ENCODE assay signal across 1 cellular context in the genomic region with DNA sequence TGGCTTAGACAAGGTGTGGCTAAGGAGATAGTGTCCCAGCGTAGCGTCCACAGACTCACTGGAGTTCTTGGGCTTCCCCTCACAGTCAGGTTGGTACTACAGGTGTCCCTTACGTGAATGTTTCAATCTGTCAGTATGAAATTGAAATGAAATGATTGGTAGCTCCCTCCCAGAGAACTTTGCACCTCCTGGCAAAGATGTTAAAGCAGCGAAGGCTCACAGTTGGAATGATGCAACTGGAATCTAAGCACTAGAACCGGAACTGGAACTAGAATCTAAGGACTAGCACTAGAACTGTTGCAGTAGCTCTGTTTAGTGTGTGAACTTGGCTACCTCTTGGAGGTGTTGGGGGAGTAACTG.
TF ChIP-seq lines count a peak whose summit lies in the region.

No MANE protein-coding gene starts in this region.

TF ChIP-seq in HepG2, 621 proteins besides CTCF, POLR2A, EP300 and RAD21 (continued from another document and continues in another):
- TF ChIP-seq ZC3H4 (CRISPR knock-in tag; IDR thresholded peaks at IDR 0.05; ENCODE audit: borderline replicate concordance) (no peak), ZBTB1 (CRISPR knock-in tag; IDR thresholded peaks at IDR 0.05; ENCODE audit: borderline replicate concordance) (no peak), FOXA3 (CRISPR knock-in tag; IDR thresholded peaks at IDR 0.05) (peak; percentile 30; the same call in 1 of the 2 replicates), ETV5 (CRISPR knock-in tag; IDR thresholded peaks at IDR 0.05; ENCODE audit: borderline replicate concordance) (peak; percentile 70; the same call in 1 of the 2 replicates), ZC3H13 (CRISPR knock-in tag; IDR thresholded peaks at IDR 0.05) (no peak), GATAD2A (CRISPR knock-in tag; IDR thresholded peaks at IDR 0.05) (peak; percentile 60), TAF15 (IDR thresholded peaks at IDR 0.05; ENCODE audit: low read depth, low read length, poor library complexity, severe bottlenecking) (no peak), ZSCAN31 (CRISPR knock-in tag; IDR thresholded peaks at IDR 0.05; ENCODE audit: low read depth) (0 out of 2 replicates have a peak, but pooled peaks have one; percentile 43), NFYB (CRISPR knock-in tag; IDR thresholded peaks at IDR 0.05) (no peak), MATR3 (CRISPR knock-in tag; IDR thresholded peaks at IDR 0.05) (no peak), PAWR (CRISPR knock-in tag; IDR thresholded peaks at IDR 0.05; ENCODE audit: borderline replicate concordance) (no peak), MZF1 (CRISPR knock-in tag; IDR thresholded peaks at IDR 0.05; ENCODE audit: borderline replicate concordance) (no peak), HOXA3 (CRISPR knock-in tag; IDR thresholded peaks at IDR 0.05) (peak; percentile 48), CEBPG (CRISPR knock-in tag; IDR thresholded peaks at IDR 0.05) (peak; percentile 95), ZNF703 (CRISPR knock-in tag; IDR thresholded peaks at IDR 0.05; ENCODE audit: borderline replicate concordance) (no peak), HNF4A (CRISPR knock-in tag; IDR thresholded peaks at IDR 0.05) (peak; percentile 73), ZMYM4 (CRISPR knock-in tag; IDR thresholded peaks at IDR 0.05) (peak; percentile 38; the same call in 1 of the 2 replicates), MTA3 (CRISPR knock-in tag; IDR thresholded peaks at IDR 0.05) (no peak), ZNF101 (CRISPR knock-in tag; IDR thresholded peaks at IDR 0.05; ENCODE audit: borderline replicate concordance, low read depth) (no peak), ELF1 (CRISPR knock-in tag; IDR thresholded peaks at IDR 0.05) (peak; percentile 59; the same call in 1 of the 2 replicates), ATF7 (IDR thresholded peaks at IDR 0.05) (no peak), ATF7 (CRISPR knock-in tag; IDR thresholded peaks at IDR 0.05) (no peak)
- TF ChIP-seq, protein P1, sequence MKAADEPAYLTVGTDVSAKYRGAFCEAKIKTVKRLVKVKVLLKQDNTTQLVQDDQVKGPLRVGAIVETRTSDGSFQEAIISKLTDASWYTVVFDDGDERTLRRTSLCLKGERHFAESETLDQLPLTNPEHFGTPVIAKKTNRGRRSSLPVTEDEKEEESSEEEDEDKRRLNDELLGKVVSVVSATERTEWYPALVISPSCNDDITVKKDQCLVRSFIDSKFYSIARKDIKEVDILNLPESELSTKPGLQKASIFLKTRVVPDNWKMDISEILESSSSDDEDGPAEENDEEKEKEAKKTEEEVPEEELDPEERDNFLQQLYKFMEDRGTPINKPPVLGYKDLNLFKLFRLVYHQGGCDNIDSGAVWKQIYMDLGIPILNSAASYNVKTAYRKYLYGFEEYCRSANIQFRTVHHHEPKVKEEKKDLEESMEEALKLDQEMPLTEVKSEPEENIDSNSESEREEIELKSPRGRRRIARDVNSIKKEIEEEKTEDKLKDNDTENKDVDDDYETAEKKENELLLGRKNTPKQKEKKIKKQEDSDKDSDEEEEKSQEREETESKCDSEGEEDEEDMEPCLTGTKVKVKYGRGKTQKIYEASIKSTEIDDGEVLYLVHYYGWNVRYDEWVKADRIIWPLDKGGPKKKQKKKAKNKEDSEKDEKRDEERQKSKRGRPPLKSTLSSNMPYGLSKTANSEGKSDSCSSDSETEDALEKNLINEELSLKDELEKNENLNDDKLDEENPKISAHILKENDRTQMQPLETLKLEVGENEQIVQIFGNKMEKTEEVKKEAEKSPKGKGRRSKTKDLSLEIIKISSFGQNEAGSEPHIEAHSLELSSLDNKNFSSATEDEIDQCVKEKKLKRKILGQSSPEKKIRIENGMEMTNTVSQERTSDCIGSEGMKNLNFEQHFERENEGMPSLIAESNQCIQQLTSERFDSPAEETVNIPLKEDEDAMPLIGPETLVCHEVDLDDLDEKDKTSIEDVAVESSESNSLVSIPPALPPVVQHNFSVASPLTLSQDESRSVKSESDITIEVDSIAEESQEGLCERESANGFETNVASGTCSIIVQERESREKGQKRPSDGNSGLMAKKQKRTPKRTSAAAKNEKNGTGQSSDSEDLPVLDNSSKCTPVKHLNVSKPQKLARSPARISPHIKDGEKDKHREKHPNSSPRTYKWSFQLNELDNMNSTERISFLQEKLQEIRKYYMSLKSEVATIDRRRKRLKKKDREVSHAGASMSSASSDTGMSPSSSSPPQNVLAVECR (CRISPR knock-in tag; IDR thresholded peaks at IDR 0.05; ENCODE audit: borderline replicate concordance): peak; percentile 56; the same call in 1 of the 2 replicates
- TF ChIP-seq, protein P2, sequence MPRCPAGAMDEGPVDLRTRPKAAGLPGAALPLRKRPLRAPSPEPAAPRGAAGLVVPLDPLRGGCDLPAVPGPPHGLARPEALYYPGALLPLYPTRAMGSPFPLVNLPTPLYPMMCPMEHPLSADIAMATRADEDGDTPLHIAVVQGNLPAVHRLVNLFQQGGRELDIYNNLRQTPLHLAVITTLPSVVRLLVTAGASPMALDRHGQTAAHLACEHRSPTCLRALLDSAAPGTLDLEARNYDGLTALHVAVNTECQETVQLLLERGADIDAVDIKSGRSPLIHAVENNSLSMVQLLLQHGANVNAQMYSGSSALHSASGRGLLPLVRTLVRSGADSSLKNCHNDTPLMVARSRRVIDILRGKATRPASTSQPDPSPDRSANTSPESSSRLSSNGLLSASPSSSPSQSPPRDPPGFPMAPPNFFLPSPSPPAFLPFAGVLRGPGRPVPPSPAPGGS (CRISPR knock-in tag; IDR thresholded peaks at IDR 0.05): no peak
- TF ChIP-seq, protein P3, sequence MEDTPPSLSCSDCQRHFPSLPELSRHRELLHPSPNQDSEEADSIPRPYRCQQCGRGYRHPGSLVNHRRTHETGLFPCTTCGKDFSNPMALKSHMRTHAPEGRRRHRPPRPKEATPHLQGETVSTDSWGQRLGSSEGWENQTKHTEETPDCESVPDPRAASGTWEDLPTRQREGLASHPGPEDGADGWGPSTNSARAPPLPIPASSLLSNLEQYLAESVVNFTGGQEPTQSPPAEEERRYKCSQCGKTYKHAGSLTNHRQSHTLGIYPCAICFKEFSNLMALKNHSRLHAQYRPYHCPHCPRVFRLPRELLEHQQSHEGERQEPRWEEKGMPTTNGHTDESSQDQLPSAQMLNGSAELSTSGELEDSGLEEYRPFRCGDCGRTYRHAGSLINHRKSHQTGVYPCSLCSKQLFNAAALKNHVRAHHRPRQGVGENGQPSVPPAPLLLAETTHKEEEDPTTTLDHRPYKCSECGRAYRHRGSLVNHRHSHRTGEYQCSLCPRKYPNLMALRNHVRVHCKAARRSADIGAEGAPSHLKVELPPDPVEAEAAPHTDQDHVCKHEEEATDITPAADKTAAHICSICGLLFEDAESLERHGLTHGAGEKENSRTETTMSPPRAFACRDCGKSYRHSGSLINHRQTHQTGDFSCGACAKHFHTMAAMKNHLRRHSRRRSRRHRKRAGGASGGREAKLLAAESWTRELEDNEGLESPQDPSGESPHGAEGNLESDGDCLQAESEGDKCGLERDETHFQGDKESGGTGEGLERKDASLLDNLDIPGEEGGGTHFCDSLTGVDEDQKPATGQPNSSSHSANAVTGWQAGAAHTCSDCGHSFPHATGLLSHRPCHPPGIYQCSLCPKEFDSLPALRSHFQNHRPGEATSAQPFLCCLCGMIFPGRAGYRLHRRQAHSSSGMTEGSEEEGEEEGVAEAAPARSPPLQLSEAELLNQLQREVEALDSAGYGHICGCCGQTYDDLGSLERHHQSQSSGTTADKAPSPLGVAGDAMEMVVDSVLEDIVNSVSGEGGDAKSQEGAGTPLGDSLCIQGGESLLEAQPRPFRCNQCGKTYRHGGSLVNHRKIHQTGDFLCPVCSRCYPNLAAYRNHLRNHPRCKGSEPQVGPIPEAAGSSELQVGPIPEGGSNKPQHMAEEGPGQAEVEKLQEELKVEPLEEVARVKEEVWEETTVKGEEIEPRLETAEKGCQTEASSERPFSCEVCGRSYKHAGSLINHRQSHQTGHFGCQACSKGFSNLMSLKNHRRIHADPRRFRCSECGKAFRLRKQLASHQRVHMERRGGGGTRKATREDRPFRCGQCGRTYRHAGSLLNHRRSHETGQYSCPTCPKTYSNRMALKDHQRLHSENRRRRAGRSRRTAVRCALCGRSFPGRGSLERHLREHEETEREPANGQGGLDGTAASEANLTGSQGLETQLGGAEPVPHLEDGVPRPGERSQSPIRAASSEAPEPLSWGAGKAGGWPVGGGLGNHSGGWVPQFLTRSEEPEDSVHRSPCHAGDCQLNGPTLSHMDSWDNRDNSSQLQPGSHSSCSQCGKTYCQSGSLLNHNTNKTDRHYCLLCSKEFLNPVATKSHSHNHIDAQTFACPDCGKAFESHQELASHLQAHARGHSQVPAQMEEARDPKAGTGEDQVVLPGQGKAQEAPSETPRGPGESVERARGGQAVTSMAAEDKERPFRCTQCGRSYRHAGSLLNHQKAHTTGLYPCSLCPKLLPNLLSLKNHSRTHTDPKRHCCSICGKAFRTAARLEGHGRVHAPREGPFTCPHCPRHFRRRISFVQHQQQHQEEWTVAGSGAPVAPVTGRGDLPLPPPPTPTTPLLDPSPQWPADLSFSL (CRISPR knock-in tag; IDR thresholded peaks at IDR 0.05): no peak
- TF ChIP-seq, protein P4, sequence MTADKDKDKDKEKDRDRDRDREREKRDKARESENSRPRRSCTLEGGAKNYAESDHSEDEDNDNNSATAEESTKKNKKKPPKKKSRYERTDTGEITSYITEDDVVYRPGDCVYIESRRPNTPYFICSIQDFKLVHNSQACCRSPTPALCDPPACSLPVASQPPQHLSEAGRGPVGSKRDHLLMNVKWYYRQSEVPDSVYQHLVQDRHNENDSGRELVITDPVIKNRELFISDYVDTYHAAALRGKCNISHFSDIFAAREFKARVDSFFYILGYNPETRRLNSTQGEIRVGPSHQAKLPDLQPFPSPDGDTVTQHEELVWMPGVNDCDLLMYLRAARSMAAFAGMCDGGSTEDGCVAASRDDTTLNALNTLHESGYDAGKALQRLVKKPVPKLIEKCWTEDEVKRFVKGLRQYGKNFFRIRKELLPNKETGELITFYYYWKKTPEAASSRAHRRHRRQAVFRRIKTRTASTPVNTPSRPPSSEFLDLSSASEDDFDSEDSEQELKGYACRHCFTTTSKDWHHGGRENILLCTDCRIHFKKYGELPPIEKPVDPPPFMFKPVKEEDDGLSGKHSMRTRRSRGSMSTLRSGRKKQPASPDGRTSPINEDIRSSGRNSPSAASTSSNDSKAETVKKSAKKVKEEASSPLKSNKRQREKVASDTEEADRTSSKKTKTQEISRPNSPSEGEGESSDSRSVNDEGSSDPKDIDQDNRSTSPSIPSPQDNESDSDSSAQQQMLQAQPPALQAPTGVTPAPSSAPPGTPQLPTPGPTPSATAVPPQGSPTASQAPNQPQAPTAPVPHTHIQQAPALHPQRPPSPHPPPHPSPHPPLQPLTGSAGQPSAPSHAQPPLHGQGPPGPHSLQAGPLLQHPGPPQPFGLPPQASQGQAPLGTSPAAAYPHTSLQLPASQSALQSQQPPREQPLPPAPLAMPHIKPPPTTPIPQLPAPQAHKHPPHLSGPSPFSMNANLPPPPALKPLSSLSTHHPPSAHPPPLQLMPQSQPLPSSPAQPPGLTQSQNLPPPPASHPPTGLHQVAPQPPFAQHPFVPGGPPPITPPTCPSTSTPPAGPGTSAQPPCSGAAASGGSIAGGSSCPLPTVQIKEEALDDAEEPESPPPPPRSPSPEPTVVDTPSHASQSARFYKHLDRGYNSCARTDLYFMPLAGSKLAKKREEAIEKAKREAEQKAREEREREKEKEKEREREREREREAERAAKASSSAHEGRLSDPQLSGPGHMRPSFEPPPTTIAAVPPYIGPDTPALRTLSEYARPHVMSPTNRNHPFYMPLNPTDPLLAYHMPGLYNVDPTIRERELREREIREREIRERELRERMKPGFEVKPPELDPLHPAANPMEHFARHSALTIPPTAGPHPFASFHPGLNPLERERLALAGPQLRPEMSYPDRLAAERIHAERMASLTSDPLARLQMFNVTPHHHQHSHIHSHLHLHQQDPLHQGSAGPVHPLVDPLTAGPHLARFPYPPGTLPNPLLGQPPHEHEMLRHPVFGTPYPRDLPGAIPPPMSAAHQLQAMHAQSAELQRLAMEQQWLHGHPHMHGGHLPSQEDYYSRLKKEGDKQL (CRISPR knock-in tag; IDR thresholded peaks at IDR 0.05; ENCODE audit: low read depth): no peak
- TF ChIP-seq, protein P5, sequence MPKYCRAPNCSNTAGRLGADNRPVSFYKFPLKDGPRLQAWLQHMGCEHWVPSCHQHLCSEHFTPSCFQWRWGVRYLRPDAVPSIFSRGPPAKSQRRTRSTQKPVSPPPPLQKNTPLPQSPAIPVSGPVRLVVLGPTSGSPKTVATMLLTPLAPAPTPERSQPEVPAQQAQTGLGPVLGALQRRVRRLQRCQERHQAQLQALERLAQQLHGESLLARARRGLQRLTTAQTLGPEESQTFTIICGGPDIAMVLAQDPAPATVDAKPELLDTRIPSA (CRISPR knock-in tag; IDR thresholded peaks at IDR 0.05; ENCODE audit: borderline replicate concordance): no peak
- TF ChIP-seq, protein P6, sequence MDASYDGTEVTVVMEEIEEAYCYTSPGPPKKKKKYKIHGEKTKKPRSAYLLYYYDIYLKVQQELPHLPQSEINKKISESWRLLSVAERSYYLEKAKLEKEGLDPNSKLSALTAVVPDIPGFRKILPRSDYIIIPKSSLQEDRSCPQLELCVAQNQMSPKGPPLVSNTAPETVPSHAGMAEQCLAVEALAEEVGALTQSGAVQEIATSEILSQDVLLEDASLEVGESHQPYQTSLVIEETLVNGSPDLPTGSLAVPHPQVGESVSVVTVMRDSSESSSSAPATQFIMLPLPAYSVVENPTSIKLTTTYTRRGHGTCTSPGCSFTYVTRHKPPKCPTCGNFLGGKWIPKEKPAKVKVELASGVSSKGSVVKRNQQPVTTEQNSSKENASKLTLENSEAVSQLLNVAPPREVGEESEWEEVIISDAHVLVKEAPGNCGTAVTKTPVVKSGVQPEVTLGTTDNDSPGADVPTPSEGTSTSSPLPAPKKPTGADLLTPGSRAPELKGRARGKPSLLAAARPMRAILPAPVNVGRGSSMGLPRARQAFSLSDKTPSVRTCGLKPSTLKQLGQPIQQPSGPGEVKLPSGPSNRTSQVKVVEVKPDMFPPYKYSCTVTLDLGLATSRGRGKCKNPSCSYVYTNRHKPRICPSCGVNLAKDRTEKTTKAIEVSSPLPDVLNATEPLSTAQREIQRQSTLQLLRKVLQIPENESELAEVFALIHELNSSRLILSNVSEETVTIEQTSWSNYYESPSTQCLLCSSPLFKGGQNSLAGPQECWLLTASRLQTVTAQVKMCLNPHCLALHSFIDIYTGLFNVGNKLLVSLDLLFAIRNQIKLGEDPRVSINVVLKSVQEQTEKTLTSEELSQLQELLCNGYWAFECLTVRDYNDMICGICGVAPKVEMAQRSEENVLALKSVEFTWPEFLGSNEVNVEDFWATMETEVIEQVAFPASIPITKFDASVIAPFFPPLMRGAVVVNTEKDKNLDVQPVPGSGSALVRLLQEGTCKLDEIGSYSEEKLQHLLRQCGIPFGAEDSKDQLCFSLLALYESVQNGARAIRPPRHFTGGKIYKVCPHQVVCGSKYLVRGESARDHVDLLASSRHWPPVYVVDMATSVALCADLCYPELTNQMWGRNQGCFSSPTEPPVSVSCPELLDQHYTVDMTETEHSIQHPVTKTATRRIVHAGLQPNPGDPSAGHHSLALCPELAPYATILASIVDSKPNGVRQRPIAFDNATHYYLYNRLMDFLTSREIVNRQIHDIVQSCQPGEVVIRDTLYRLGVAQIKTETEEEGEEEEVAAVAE (CRISPR knock-in tag; IDR thresholded peaks at IDR 0.05; ENCODE audit: borderline replicate concordance): 0 out of 2 replicates have a peak, but pooled peaks have one; percentile 34
